ENCODE assay signal across 33 cellular contexts in genomic region chr11:15371533-15371932, GRCh38.
"Had no signal": no experiment of that assay in that cellular context is flagged by ENCODE, and none has a peak within 500 bp of the region (broad histone marks: within the 10 kb centered on the region; RNA-seq: fewer than 3 reads in every experiment).

No MANE protein-coding gene starts in this region.

- ATAC-seq: activated CD4-positive, CD25-positive, alpha-beta regulatory T cell treated with anti-CD3 and anti-CD28 coated beads, Interleukin-2, amount 50 U/mL, for 24 hours; activated T-cell treated with anti-CD3 and anti-CD28 coated beads, Interleukin-2, amount 50 U/mL, for 72 hours; effector memory CD8-positive, alpha-beta T cell; foreskin keratinocyte; gastrocnemius medialis; heart left ventricle had no signal

- H3K27me3 Mint-ChIP-seq: activated B cell treated with CpG ODN at 0.5 μM for 24 hours; activated CD4-positive, alpha-beta memory T cell treated with anti-CD3 and anti-CD28 coated beads, Interleukin-2, amount 10 ng/mL, durations not matched to agents 7 days and 5 days; activated T-cell treated with anti-CD3 and anti-CD28 coated beads, Interleukin-2, amount 50 U/mL, for 24 hours; effector memory CD8-positive, alpha-beta T cell had no signal

- H3K27ac Mint-ChIP-seq: activated B cell treated with CpG ODN at 0.5 μM for 24 hours; activated CD4-positive, alpha-beta memory T cell treated with anti-CD3 and anti-CD28 coated beads, Interleukin-2, amount 10 ng/mL, durations not matched to agents 7 days and 5 days; activated naive CD8-positive, alpha-beta T cell; activated T-cell treated with anti-CD3 and anti-CD28 coated beads, Interleukin-2, amount 50 U/mL, for 24 hours; activated T-cell treated with anti-CD3 and anti-CD28 coated beads, Interleukin-2, amount 50 U/mL, for 72 hours; effector memory CD8-positive, alpha-beta T cell; T-helper 1 cell treated with Interleukin-12 subunit alpha and Interleukin-12 subunit beta and Interleukin-4 antibody, amounts not matched to agents 30 μg/mL and 1 μg/mL, for 36 hours; T-helper 2 cell treated with Interferon-gamma antibody and Interleukin-4, amounts not matched to agents 5 μg/mL and 100 μg/mL, for 36 hours had no signal

- H3K36me3 ChIP-seq: brain microvascular endothelial cell, esophagus muscularis mucosa, gastrocnemius medialis, heart left ventricle, WERI-Rb-1 had no signal

- DNase-seq: activated B cell treated with CpG ODN at 0.5 μM for 24 hours; activated CD4-positive, alpha-beta memory T cell treated with anti-CD3 and anti-CD28 coated beads, Interleukin-2, amount 10 ng/mL, durations not matched to agents 7 days and 5 days; activated CD4-positive, alpha-beta T cell treated with anti-CD3 and anti-CD28 coated beads for 48 hours; activated CD4-positive, alpha-beta T cell treated with anti-CD3 and anti-CD28 coated beads, Interleukin-2, amount 50 U/mL, for 4 hours; activated CD8-positive, alpha-beta memory T cell treated with anti-CD3 and anti-CD28 coated beads, Interleukin-2, amount 50 U/mL, for 48 hours; activated gamma-delta T cell treated with Interleukin-2 at 50 U/mL for 16 hours; activated naive CD4-positive, alpha-beta T cell treated with anti-CD3 and anti-CD28 coated beads, Interleukin-2, amount 50 U/mL, for 16 hours; activated naive CD4-positive, alpha-beta T cell treated with Interleukin-2 at 50 U/mL for 16 hours; activated T-cell treated with anti-CD3 and anti-CD28 coated beads for 4 hours; activated T-cell treated with anti-CD3 and anti-CD28 coated beads, Interleukin-2, amount 50 U/mL, for 24 hours; activated T-cell treated with anti-CD3 and anti-CD28 coated beads, Interleukin-2, amount 50 U/mL, for 72 hours; amniotic stem cell; anterior cingulate cortex; brain microvascular endothelial cell; caudate nucleus; cortex of kidney; dermis blood vessel endothelial cell; effector CD4-positive, alpha-beta T cell; effector memory CD8-positive, alpha-beta T cell; erythroblast; foreskin keratinocyte; gastrocnemius medialis; glutamatergic neuron; heart left ventricle; T1000; WERI-Rb-1 had no signal

- H3K9me3 Mint-ChIP-seq: activated B cell treated with CpG ODN at 0.5 μM for 24 hours; activated CD4-positive, alpha-beta memory T cell treated with anti-CD3 and anti-CD28 coated beads, Interleukin-2, amount 10 ng/mL, durations not matched to agents 7 days and 5 days; activated T-cell treated with anti-CD3 and anti-CD28 coated beads, Interleukin-2, amount 50 U/mL, for 24 hours; T-helper 1 cell treated with Interleukin-12 subunit alpha and Interleukin-12 subunit beta and Interleukin-4 antibody, amounts not matched to agents 30 μg/mL and 1 μg/mL, for 36 hours; T-helper 2 cell treated with Interferon-gamma antibody and Interleukin-4, amounts not matched to agents 5 μg/mL and 100 μg/mL, for 36 hours had no signal

- H3K36me3 Mint-ChIP-seq: activated naive CD8-positive, alpha-beta T cell had no signal

- FAIRE-seq: astrocyte, colon had no signal

- H3K4me3 ChIP-seq: esophagus muscularis mucosa, gastrocnemius medialis, heart left ventricle had no signal

- H3K27ac ChIP-seq: brain microvascular endothelial cell, esophagus muscularis mucosa, foreskin keratinocyte, gastrocnemius medialis, heart left ventricle, WERI-Rb-1 had no signal

- H3K4me3 Mint-ChIP-seq: activated B cell treated with CpG ODN at 0.5 μM for 24 hours; activated CD4-positive, alpha-beta memory T cell treated with anti-CD3 and anti-CD28 coated beads, Interleukin-2, amount 10 ng/mL, durations not matched to agents 7 days and 5 days; activated naive CD8-positive, alpha-beta T cell; activated T-cell treated with anti-CD3 and anti-CD28 coated beads, Interleukin-2, amount 50 U/mL, for 24 hours; activated T-cell treated with anti-CD3 and anti-CD28 coated beads, Interleukin-2, amount 50 U/mL, for 72 hours; effector memory CD8-positive, alpha-beta T cell; T-helper 1 cell treated with Interleukin-12 subunit alpha and Interleukin-12 subunit beta and Interleukin-4 antibody, amounts not matched to agents 30 μg/mL and 1 μg/mL, for 36 hours; T-helper 2 cell treated with Interferon-gamma antibody and Interleukin-4, amounts not matched to agents 5 μg/mL and 100 μg/mL, for 36 hours had no signal

- H3K9me3 ChIP-seq: esophagus muscularis mucosa, gastrocnemius medialis, heart left ventricle had no signal

- H3K27me3 ChIP-seq: brain microvascular endothelial cell, esophagus muscularis mucosa, foreskin keratinocyte had no signal

- H3K4me1 ChIP-seq: esophagus muscularis mucosa, foreskin keratinocyte, gastrocnemius medialis, heart left ventricle had no signal

- H3K4me1 Mint-ChIP-seq: activated B cell treated with CpG ODN at 0.5 μM for 24 hours; activated CD4-positive, alpha-beta memory T cell treated with anti-CD3 and anti-CD28 coated beads, Interleukin-2, amount 10 ng/mL, durations not matched to agents 7 days and 5 days had no signal
